25 cellular contexts compared by ENCODE assay signal in the genomic region with DNA sequence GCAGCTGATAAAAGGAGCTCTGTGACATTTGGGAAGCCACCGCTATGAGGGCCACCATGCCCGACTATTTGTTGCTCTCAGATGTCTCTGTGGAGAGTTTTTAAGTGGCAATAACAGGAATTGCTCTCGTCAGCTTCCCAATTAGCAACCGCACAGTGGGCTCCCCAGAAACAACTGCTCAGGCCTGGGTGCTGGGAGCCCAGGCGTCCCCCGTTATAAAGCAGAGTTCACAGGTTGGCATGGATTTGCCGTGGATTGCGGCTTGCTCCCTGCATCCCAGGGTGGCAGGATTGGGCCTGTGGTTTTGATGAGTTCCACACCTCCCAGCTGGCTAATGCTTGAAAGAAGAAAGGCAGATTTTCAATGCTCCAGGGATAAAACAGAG.
"Had no signal": no experiment of that assay in that cellular context is flagged by ENCODE, and none has a peak within 500 bp of the region (broad histone marks: within the 10 kb centered on the region; RNA-seq: fewer than 3 reads in every experiment).

No MANE protein-coding gene starts in this region.

- H3K27me3 ChIP-seq: ascending aorta, gastroesophageal sphincter, pancreas, sigmoid colon, uterus had no signal

- H3K27ac ChIP-seq: ascending aorta, gastroesophageal sphincter, pancreas, psoas muscle, sigmoid colon, uterus had no signal

- H3K9me3 Mint-ChIP-seq: activated B cell treated with CpG ODN at 0.5 μM for 24 hours; activated CD8-positive, alpha-beta T cell treated with anti-CD3 and anti-CD28 coated beads for 36 hours; activated T-cell treated with anti-CD3 and anti-CD28 coated beads, Interleukin-2, amount 50 U/mL, for 4 hours; activated T-helper 2 cell treated with anti-CD3 and anti-CD28 coated beads, Interferon-gamma antibody, Interleukin-2, Interleukin-4, amounts not matched to agents 10 μg/mL and 5 μg/mL and 100 μg/mL, durations not matched to agents 14 hours and 24 hours and 36 hours; naive thymus-derived CD4-positive, alpha-beta T cell; T-helper 2 cell treated with Interferon-gamma antibody and Interleukin-4, amounts not matched to agents 5 μg/mL and 100 μg/mL, for 36 hours; type B pancreatic cell had no signal

- H3K27ac Mint-ChIP-seq: activated B cell treated with CpG ODN at 0.5 μM for 24 hours; activated CD8-positive, alpha-beta T cell treated with anti-CD3 and anti-CD28 coated beads for 36 hours; activated naive CD8-positive, alpha-beta T cell; activated T-helper 2 cell treated with anti-CD3 and anti-CD28 coated beads, Interferon-gamma antibody, Interleukin-2, Interleukin-4, amounts not matched to agents 10 μg/mL and 5 μg/mL and 100 μg/mL, durations not matched to agents 14 hours and 24 hours and 36 hours; type B pancreatic cell had no signal

- H3K4me1 ChIP-seq: gastroesophageal sphincter, pancreas, psoas muscle, sigmoid colon, uterus had no signal

- ATAC-seq: activated CD8-positive, alpha-beta T cell treated with anti-CD3 and anti-CD28 coated beads for 36 hours; activated T-cell treated with anti-CD3 and anti-CD28 coated beads, Interleukin-2, amount 50 U/mL, for 4 hours; gastroesophageal sphincter; naive thymus-derived CD4-positive, alpha-beta T cell; pancreas; psoas muscle had no signal

- H3K4me3 ChIP-seq: ascending aorta, gastroesophageal sphincter, pancreas, psoas muscle, sigmoid colon, uterus had no signal

- DNase-seq: activated B cell treated with CpG ODN at 0.5 μM for 24 hours; activated CD4-positive, alpha-beta T cell treated with anti-CD3 and anti-CD28 coated beads, Interleukin-2, amount 50 U/mL, for 1 hour; activated CD8-positive, alpha-beta T cell treated with anti-CD3 and anti-CD28 coated beads for 36 hours; activated T-cell treated with anti-CD3 and anti-CD28 coated beads, Interleukin-2, amount 50 U/mL, for 4 hours; central memory CD4-positive, alpha-beta T cell; head of caudate nucleus; hippocampal formation; left colon; mammary epithelial cell; midbrain; naive thymus-derived CD4-positive, alpha-beta T cell; pancreas; psoas muscle; sigmoid colon; small intestine; stimulated activated CD4-positive, alpha-beta T cell treated with anti-CD3 and anti-CD28 coated beads, Interleukin-4, amount 100 ng/mL, for 24 hours; stimulated activated naive CD4-positive, alpha-beta T cell; T-helper 1 cell; uterus had no signal

- H3K4me3 Mint-ChIP-seq: activated B cell treated with CpG ODN at 0.5 μM for 24 hours; activated CD8-positive, alpha-beta T cell treated with anti-CD3 and anti-CD28 coated beads for 36 hours; activated naive CD8-positive, alpha-beta T cell; activated T-cell treated with anti-CD3 and anti-CD28 coated beads, Interleukin-2, amount 50 U/mL, for 4 hours; naive thymus-derived CD4-positive, alpha-beta T cell; T-helper 2 cell treated with Interferon-gamma antibody and Interleukin-4, amounts not matched to agents 5 μg/mL and 100 μg/mL, for 36 hours; type B pancreatic cell had no signal

- H3K36me3 Mint-ChIP-seq: type B pancreatic cell had no signal

- H3K9me3 ChIP-seq: ascending aorta, gastroesophageal sphincter, pancreas, psoas muscle, sigmoid colon, uterus had no signal

- H3K36me3 ChIP-seq: ascending aorta, gastroesophageal sphincter, pancreas, sigmoid colon, uterus had no signal
